13 cellular contexts compared by ENCODE assay signal in genomic region chr19:4388171-4389063, GRCh38. TPM values are rescaled to one million over a fixed set of nuclear protein-coding genes. Genes with fewer than 3 reads are reported as not detected.
DNase-seq lines count a peak whose midpoint lies in the region; ATAC-seq and TF ChIP-seq lines count a peak whose summit lies in the region.
"Had no signal": no experiment of that assay in that cellular context is flagged by ENCODE, and none has a peak within 500 bp of the region (broad histone marks: within the 10 kb centered on the region; RNA-seq: fewer than 3 reads in every experiment).

No MANE protein-coding gene starts in this region.

- peaks cover 92% of the 10 kb centered on the region for H4K20me1 ChIP-seq in osteoblast (ENCODE audit: insufficient read depth, low read length)

- H3K27me3 ChIP-seq in cardiac muscle cell (no peaks in the 10 kb centered on the region), osteoblast (ENCODE audit: insufficient read depth, low read length) (no peaks in the 10 kb centered on the region), vagina (no peaks in the 10 kb centered on the region)
- H3K27me3 ChIP-seq: SJCRH30 had no signal

- no peak overlapping the region for H2AFZ ChIP-seq in osteoblast (ENCODE audit: low read length)

- peaks cover 44% of the 10 kb centered on the region for H3K4me1 ChIP-seq in cardiac muscle cell (ENCODE audit: low read depth)
- peaks cover 44% of the 10 kb centered on the region for H3K4me1 ChIP-seq in osteoblast (ENCODE audit: insufficient read depth, low read length)
- H3K4me1 ChIP-seq in vagina = peaks cover 83% of the 10 kb centered on the region

- no peak overlapping the region for H3K4me2 ChIP-seq in osteoblast (ENCODE audit: insufficient read depth, low read length)

- ATAC-seq in activated naive CD8-positive, alpha-beta T cell treated with anti-CD3 and anti-CD28 coated beads, Interleukin-2, amount 10 ng/mL, durations not matched to agents 7 days and 5 days (ENCODE audit: low read depth) = no peak
- ATAC-seq in HG02970 (IDR thresholded peaks at IDR 0.05; ENCODE audit: low FRiP score, unreplicated experiment) = no peak

- peak overlapping the region; percentile 96 for H3K27ac ChIP-seq in cardiac muscle cell
- no peak overlapping the region for H3K27ac ChIP-seq in osteoblast (ENCODE audit: low read depth, low read length)
- peak overlapping the region; percentile 77 for H3K27ac ChIP-seq in vagina
- H3K27ac ChIP-seq: SJCRH30 had no signal

- POLR2A ChIA-PET in activated naive CD8-positive, alpha-beta T cell treated with anti-CD3 and anti-CD28 coated beads, Interleukin-2, amount 10 ng/mL, durations not matched to agents 7 days and 5 days (lab: Charles Lee) = interaction anchor here (0.6 kb wide), 1 partner anchor 223 kb away, joined by 3 read pairs; no protein-coding TSS in a partner anchor

- TF ChIP-seq CTCF in cardiac muscle cell (IDR thresholded peaks at IDR 0.05; ENCODE audit: low read depth, low read length) (no peak), osteoblast (IDR thresholded peaks at IDR 0.05; ENCODE audit: extremely low read depth, low read depth, low read length) (no peak), vagina (IDR thresholded peaks at IDR 0.05) (no peak)

- H3K9me3 ChIP-seq in cardiac muscle cell (ENCODE audit: low read depth) = no peaks in the 10 kb centered on the region
- H3K9me3 ChIP-seq in osteoblast (ENCODE audit: low read depth, low read length) = no peaks in the 10 kb centered on the region
- no peaks in the 10 kb centered on the region for H3K9me3 ChIP-seq in vagina
- H3K9me3 ChIP-seq: SJCRH30 had no signal

- no peak for TF ChIP-seq POLR2A in vagina (IDR thresholded peaks at IDR 0.05)

- H3K9me3 Mint-ChIP-seq in activated naive CD8-positive, alpha-beta T cell treated with anti-CD3 and anti-CD28 coated beads, Interleukin-2, amount 10 ng/mL, durations not matched to agents 7 days and 5 days = no peaks in the 10 kb centered on the region
- H3K9me3 Mint-ChIP-seq in activated naive CD8-positive, alpha-beta T cell treated with anti-CD3 and anti-CD28 coated beads for 36 hours = no peaks in the 10 kb centered on the region
- H3K9me3 Mint-ChIP-seq: activated CD4-positive, alpha-beta memory T cell treated with anti-CD3 and anti-CD28 coated beads, Interleukin-2, amount 10 ng/mL, durations not matched to agents 7 days and 5 days had no signal

- H3K4me1 Mint-ChIP-seq in activated naive CD8-positive, alpha-beta T cell treated with anti-CD3 and anti-CD28 coated beads, Interleukin-2, amount 10 ng/mL, durations not matched to agents 7 days and 5 days = peaks cover 19% of the 10 kb centered on the region
- peaks cover 6% of the 10 kb centered on the region for H3K4me1 Mint-ChIP-seq in activated naive CD8-positive, alpha-beta T cell treated with anti-CD3 and anti-CD28 coated beads for 36 hours

- no peaks in the 10 kb centered on the region for H3K27me3 Mint-ChIP-seq in activated naive CD8-positive, alpha-beta T cell treated with anti-CD3 and anti-CD28 coated beads, Interleukin-2, amount 10 ng/mL, durations not matched to agents 7 days and 5 days
- H3K27me3 Mint-ChIP-seq in activated naive CD8-positive, alpha-beta T cell treated with anti-CD3 and anti-CD28 coated beads for 36 hours = no peaks in the 10 kb centered on the region
- H3K27me3 Mint-ChIP-seq: activated CD4-positive, alpha-beta memory T cell treated with anti-CD3 and anti-CD28 coated beads, Interleukin-2, amount 10 ng/mL, durations not matched to agents 7 days and 5 days had no signal

- H3K36me3 Mint-ChIP-seq in activated naive CD8-positive, alpha-beta T cell treated with anti-CD3 and anti-CD28 coated beads, Interleukin-2, amount 10 ng/mL, durations not matched to agents 7 days and 5 days = peaks cover 2% of the 10 kb centered on the region
- no peaks in the 10 kb centered on the region for H3K36me3 Mint-ChIP-seq in activated naive CD8-positive, alpha-beta T cell treated with anti-CD3 and anti-CD28 coated beads for 36 hours

- intact Hi-C loops in vagina (cut with DNase I) = no loop called here

- no peak for DNase-seq in activated naive CD8-positive, alpha-beta T cell treated with anti-CD3 and anti-CD28 coated beads, Interleukin-2, amount 10 ng/mL, durations not matched to agents 7 days and 5 days
- no peak for DNase-seq in activated naive CD8-positive, alpha-beta T cell treated with anti-CD3 and anti-CD28 coated beads for 36 hours
- DNase-seq in cardiac muscle cell (ENCODE audit: low read depth in 1 of 2, low spot score in 1 of 2) (no peak), osteoblast (ENCODE audit: insufficient read length, low spot score, missing footprints) (peak; percentile 79), vagina (ENCODE audit: extremely low spot score in 2 of 2) (no peak), NCI-H345 (lab: John Stamatoyannopoulos, UW) (no peak), H4 (ENCODE audit: low spot score) (no peak)
- DNase-seq: activated CD4-positive, alpha-beta memory T cell treated with anti-CD3 and anti-CD28 coated beads, Interleukin-2, amount 10 ng/mL, durations not matched to agents 7 days and 5 days; aorta; GF-D8; NCI-H2107; SJCRH30 had no signal

- peaks cover 99% of the 10 kb centered on the region for H3K79me2 ChIP-seq in osteoblast (ENCODE audit: insufficient read depth, low read length)

- H3K4me3 ChIP-seq in cardiac muscle cell (no peak overlapping the region), osteoblast (ENCODE audit: insufficient read depth, low read length) (no peak overlapping the region), vagina (no peak overlapping the region)
- H3K4me3 ChIP-seq: SJCRH30 had no signal

- no peak overlapping the region for H3K4me3 Mint-ChIP-seq in activated naive CD8-positive, alpha-beta T cell treated with anti-CD3 and anti-CD28 coated beads, Interleukin-2, amount 10 ng/mL, durations not matched to agents 7 days and 5 days
- H3K4me3 Mint-ChIP-seq in activated naive CD8-positive, alpha-beta T cell treated with anti-CD3 and anti-CD28 coated beads for 36 hours = no peak overlapping the region
- H3K4me3 Mint-ChIP-seq: activated CD4-positive, alpha-beta memory T cell treated with anti-CD3 and anti-CD28 coated beads, Interleukin-2, amount 10 ng/mL, durations not matched to agents 7 days and 5 days had no signal

- peaks cover 2% of the 10 kb centered on the region for H3K36me3 ChIP-seq in cardiac muscle cell
- H3K36me3 ChIP-seq in osteoblast (ENCODE audit: insufficient read depth, low read length) = peaks cover 20% of the 10 kb centered on the region
- H3K36me3 ChIP-seq in vagina = peaks cover 0 to 4% of the 10 kb centered on the region in 2 donors

- peak overlapping the region; percentile 56 for H3K27ac Mint-ChIP-seq in activated naive CD8-positive, alpha-beta T cell treated with anti-CD3 and anti-CD28 coated beads, Interleukin-2, amount 10 ng/mL, durations not matched to agents 7 days and 5 days
- no peak overlapping the region for H3K27ac Mint-ChIP-seq in activated naive CD8-positive, alpha-beta T cell treated with anti-CD3 and anti-CD28 coated beads for 36 hours
- H3K27ac Mint-ChIP-seq: activated CD4-positive, alpha-beta memory T cell treated with anti-CD3 and anti-CD28 coated beads, Interleukin-2, amount 10 ng/mL, durations not matched to agents 7 days and 5 days had no signal

RNA-seq across cellular contexts. Expression of gene SH3GL1, which starts 11.9 kb away (rescaled TPM):
- 10 to 100 TPM; 54.6 to 56.8 TPM for total RNA-seq in activated naive CD8-positive, alpha-beta T cell treated with anti-CD3 and anti-CD28 coated beads, Interleukin-2, amount 10 ng/mL, durations not matched to agents 7 days and 5 days
- total RNA-seq in activated naive CD8-positive, alpha-beta T cell treated with anti-CD3 and anti-CD28 coated beads for 36 hours = 10 to 100 TPM; 40.3 to 41.1 TPM
- total RNA-seq in cardiac muscle cell (87.2 and 97.9 TPM in 2 replicates), osteoblast (83.2 and 84.9 TPM in 2 replicates), vagina (65.6 TPM)
- polyA plus RNA-seq in cardiac muscle cell = 92.6 and 92.8 TPM in 2 replicates
- 34.1 TPM in 2 replicates for total RNA-seq in H4 (2014; rRNA removed; shearing (Covaris generic))

RNA-seq across cellular contexts. Expression of gene CHAF1A, which starts 14.0 kb away (rescaled TPM):
- 10 to 100 TPM; 77.0 to 79.1 TPM for total RNA-seq in activated naive CD8-positive, alpha-beta T cell treated with anti-CD3 and anti-CD28 coated beads, Interleukin-2, amount 10 ng/mL, durations not matched to agents 7 days and 5 days
- 10 to 100 TPM; 76.8 to 77.6 TPM for total RNA-seq in activated naive CD8-positive, alpha-beta T cell treated with anti-CD3 and anti-CD28 coated beads for 36 hours
- total RNA-seq in cardiac muscle cell (15.3 and 20.0 TPM in 2 replicates), osteoblast (3.6 and 5.6 TPM in 2 replicates), vagina (21.4 TPM)
- polyA plus RNA-seq in cardiac muscle cell = 19.7 and 38.9 TPM in 2 replicates
- total RNA-seq in H4 (2014; rRNA removed; shearing (Covaris generic)) = 18.6 and 19.0 TPM in 2 replicates

RNA-seq across cellular contexts. Expression of gene MPND, which starts 45.1 kb away (rescaled TPM):
- total RNA-seq in activated naive CD8-positive, alpha-beta T cell treated with anti-CD3 and anti-CD28 coated beads, Interleukin-2, amount 10 ng/mL, durations not matched to agents 7 days and 5 days = 10 to 100 TPM; 23.7 to 26.2 TPM
- total RNA-seq in activated naive CD8-positive, alpha-beta T cell treated with anti-CD3 and anti-CD28 coated beads for 36 hours = 10 to 100 TPM; 15.6 to 18.8 TPM
- total RNA-seq in cardiac muscle cell (14.4 and 19.8 TPM in 2 replicates), osteoblast (6.8 and 6.9 TPM in 2 replicates), vagina (10.1 TPM)
- 19.2 and 24.3 TPM in 2 replicates for polyA plus RNA-seq in cardiac muscle cell
- 1.7 and 2.9 TPM in 2 replicates for total RNA-seq in H4 (2014; rRNA removed; shearing (Covaris generic))

RNA-seq across cellular contexts. Expression of gene STAP2, which starts 49.8 kb away (rescaled TPM):
- total RNA-seq in activated naive CD8-positive, alpha-beta T cell treated with anti-CD3 and anti-CD28 coated beads, Interleukin-2, amount 10 ng/mL, durations not matched to agents 7 days and 5 days = 1 to 10 TPM; 8.4 to 8.8 TPM
- 10 to 100 TPM; 12.3 to 13.1 TPM for total RNA-seq in activated naive CD8-positive, alpha-beta T cell treated with anti-CD3 and anti-CD28 coated beads for 36 hours
- total RNA-seq in cardiac muscle cell = 12.3 and 18.0 TPM in 2 replicates
- 18.7 and 20.3 TPM in 2 replicates for polyA plus RNA-seq in cardiac muscle cell
- total RNA-seq in osteoblast = 2.4 and 2.5 TPM in 2 replicates
- 29.2 TPM for total RNA-seq in vagina
- 0.19 and 0.78 TPM in 2 replicates for total RNA-seq in H4 (2014; rRNA removed; shearing (Covaris generic))
